Comparison of ENCODE assay signal across 6 cellular contexts in genomic region chr14:22918519-22918808, GRCh38. TPM values are rescaled to one million over a fixed set of nuclear protein-coding genes. Genes with fewer than 3 reads are reported as not detected.
A peak's percentile ranks its signal among the peaks of the same experiment; 100 is the strongest.
DNase-seq lines count a peak whose midpoint lies in the region; ATAC-seq and TF ChIP-seq lines count a peak whose summit lies in the region.

No MANE protein-coding gene starts in this region.

- DNase-seq in Right ventricle myocardium superior: no peak
- DNase-seq in Right ventricle myocardium inferior (ENCODE audit: missing footprints): no peak
- DNase-seq in colonic mucosa: no peak
- DNase-seq in superior temporal gyrus (ENCODE audit: extremely low spot score): no peak

- ATAC-seq in Right ventricle myocardium superior (ENCODE audit: poor library complexity) (peak; percentile 5), Right ventricle myocardium inferior (no peak)
- no peak for ATAC-seq in activated CD4-positive, CD25-positive, alpha-beta regulatory T cell treated with anti-CD3 and anti-CD28 coated beads, Interleukin-2, amount 50 U/mL, for 24 hours

- H3K27me3 ChIP-seq in colonic mucosa: no peaks in the 10 kb centered on the region
- no peaks in the 10 kb centered on the region for H3K27me3 ChIP-seq in parathyroid adenoma (ENCODE audit: control insufficient read depth, insufficient read depth, low read length)

- intact Hi-C loops in Right ventricle myocardium superior (cut with DNase I) (no loop called here), Right ventricle myocardium inferior (cut with DNase I) (loop anchor here (5.0 kb wide), 2 partner anchors 46 to 91 kb away; partner anchors contain the start of genes LRP10 and MRPL52), colonic mucosa (cut with DNase I) (no loop called here)

- H3K36me3 ChIP-seq in colonic mucosa (no peaks in the 10 kb centered on the region), parathyroid adenoma (ENCODE audit: control insufficient read depth, insufficient read depth, low read length) (no peaks in the 10 kb centered on the region)

- H3K27ac ChIP-seq in colonic mucosa (peak overlapping the region; percentile 86), parathyroid adenoma (peak overlapping the region; percentile 97)

- peaks cover 44% of the 10 kb centered on the region for H3K79me2 ChIP-seq in parathyroid adenoma

- peak overlapping the region; percentile 100 for H3K4me2 ChIP-seq in parathyroid adenoma (ENCODE audit: low read length)

- TF ChIP-seq CTCF in colonic mucosa (IDR thresholded peaks at IDR 0.05) (no peak), parathyroid adenoma (IDR thresholded peaks at IDR 0.05) (no peak)

- H3K4me1 ChIP-seq in colonic mucosa (peaks cover 9% of the 10 kb centered on the region), parathyroid adenoma (peaks cover 20% of the 10 kb centered on the region)

- H3K9ac ChIP-seq in colonic mucosa (ENCODE audit: low read depth in 2 of 2, low read length in 2 of 2) (peak overlapping the region; percentile 91 to 94), parathyroid adenoma (peak overlapping the region; percentile 74)

- H3K9me3 ChIP-seq in colonic mucosa: no peaks in the 10 kb centered on the region
- no peaks in the 10 kb centered on the region for H3K9me3 ChIP-seq in parathyroid adenoma (ENCODE audit: control insufficient read depth, low read length)

- H2AFZ ChIP-seq in parathyroid adenoma: peak overlapping the region; percentile 94

- peak overlapping the region; percentile 52 for H3K4me3 ChIP-seq in colonic mucosa
- H3K4me3 ChIP-seq in parathyroid adenoma (ENCODE audit: low read depth, low read length): peak overlapping the region; percentile 100

RNA-seq across cellular contexts. Expression of gene RBM23, which starts 0.5 kb away (rescaled TPM):
- total RNA-seq in Right ventricle myocardium superior (37.8 TPM), Right ventricle myocardium inferior (40.3 TPM), colonic mucosa (10 to 100 TPM; 66.8 to 67.7 TPM)

RNA-seq across cellular contexts. Expression of gene PRMT5, which starts 10.7 kb away (rescaled TPM):
- 50.2 TPM for total RNA-seq in Right ventricle myocardium superior
- 48.7 TPM for total RNA-seq in Right ventricle myocardium inferior
- 10 to 100 TPM; 39.3 to 86.4 TPM for total RNA-seq in colonic mucosa

RNA-seq across cellular contexts. Expression of gene REM2, which starts 35.4 kb away (rescaled TPM):
- not detected for total RNA-seq in Right ventricle myocardium superior
- not detected for total RNA-seq in Right ventricle myocardium inferior
- under 1 TPM; 0.24 to 0.30 TPM for total RNA-seq in colonic mucosa

RNA-seq across cellular contexts. Expression of gene HAUS4, which starts 38.4 kb away (rescaled TPM):
- 16.4 TPM for total RNA-seq in Right ventricle myocardium superior
- 19.5 TPM for total RNA-seq in Right ventricle myocardium inferior
- 10 to 100 TPM; 36.6 to 54.1 TPM for total RNA-seq in colonic mucosa

RNA-seq across cellular contexts. Expression of gene LRP10, which starts 46.9 kb away (rescaled TPM):
- 50.8 TPM for total RNA-seq in Right ventricle myocardium superior
- 59.2 TPM for total RNA-seq in Right ventricle myocardium inferior
- total RNA-seq in colonic mucosa: 100 to 1,000 TPM; 204 to 222 TPM
